Comparison of ENCODE assay signal across 8 cellular contexts in the genomic region with DNA sequence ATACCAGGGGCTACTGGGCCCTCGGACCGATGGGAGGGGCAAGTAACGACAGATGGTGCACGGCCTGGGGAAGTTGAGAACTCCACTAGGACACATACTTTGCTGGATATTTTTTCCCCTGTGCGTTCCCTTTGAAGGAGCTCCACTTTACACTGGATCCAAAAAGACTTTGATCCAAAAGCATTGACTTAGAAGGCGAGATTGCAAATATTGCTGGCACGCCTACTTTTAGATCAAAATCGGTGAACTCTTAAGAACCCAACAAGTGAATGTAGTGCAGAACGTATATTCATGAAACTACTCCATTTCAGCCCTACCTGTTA. TPM values are rescaled to one million over a fixed set of nuclear protein-coding genes. Genes with fewer than 3 reads are reported as not detected.
DNase-seq lines count a peak whose midpoint lies in the region; ATAC-seq and TF ChIP-seq lines count a peak whose summit lies in the region.

No MANE protein-coding gene starts in this region.

- in situ Hi-C loops in astrocyte of the spinal cord (cut with HindIII; ENCODE audit: low sequenced_read_pairs), result no loop called here

- H3K27me3 ChIP-seq in AG04450 (ENCODE audit: control insufficient read depth, insufficient read depth, low read length), result peaks cover 2% of the 10 kb centered on the region

- H3K9me3 Mint-ChIP-seq in mesothelial cell of epicardium, result peaks cover 4% of the 10 kb centered on the region

- TF ChIP-seq CTCF in AG04450 (IDR thresholded peaks at IDR 0.05; ENCODE audit: low read depth, low read length), result no peak
- TF ChIP-seq CTCF in astrocyte of the spinal cord (IDR thresholded peaks at IDR 0.05; ENCODE audit: low read depth, low read length), result no peak
- TF ChIP-seq CTCF in mesothelial cell of epicardium (IDR thresholded peaks at IDR 0.05; ENCODE audit: unreplicated experiment), result no peak

- ATAC-seq in HG03442 (IDR thresholded peaks at IDR 0.05; ENCODE audit: unreplicated experiment), result no peak

- no peak for DNase-seq in AG04450 (ENCODE audit: low read depth, low spot score)
- DNase-seq in HEK293T (ENCODE audit: extremely low spot score), result no peak
- DNase-seq in astrocyte of the spinal cord (ENCODE audit: low read depth, low spot score), result no peak
- no peak for DNase-seq in mesothelial cell of epicardium (ENCODE audit: low spot score in 2 of 2, unreplicated experiment in 2 of 2)
- no peak for DNase-seq in occipital lobe (lab: John Stamatoyannopoulos, UW)
- DNase-seq in cerebellar nuclear complex (lab: John Stamatoyannopoulos, UW), result no peak
- no peak for DNase-seq in RKO (ENCODE audit: low spot score)

- peak overlapping the region; percentile 86 for H3K4me3 ChIP-seq in AG04450 (ENCODE audit: low read depth, low read length)
- H3K4me3 ChIP-seq in astrocyte of the spinal cord (ENCODE audit: low read depth, low read length), result peak overlapping the region; percentile 76

- CTCF ChIA-PET in AG04450 (lab: Charles Lee) (no interaction called here), HEK293T (lab: Yijun Ruan, JAX) (no interaction called here)

- H3K27me3 Mint-ChIP-seq in mesothelial cell of epicardium (ENCODE audit: low read depth), result no peaks in the 10 kb centered on the region

- peaks cover 12% of the 10 kb centered on the region for H3K4me1 Mint-ChIP-seq in mesothelial cell of epicardium

- POLR2A ChIA-PET in AG04450 (lab: Yijun Ruan, JAX) (no interaction called here), HEK293T (lab: Yijun Ruan, JAX) (interaction anchor here (1.0 kb wide), 1 partner anchor 18 kb away, joined by 3 read pairs; no protein-coding TSS in a partner anchor)

- no peak overlapping the region for H3K27ac ChIP-seq in AG04450 (ENCODE audit: low read depth, low read length)

- H3K4me3 Mint-ChIP-seq in mesothelial cell of epicardium, result peak overlapping the region; percentile 91

- peak overlapping the region; percentile 80 for H3K27ac Mint-ChIP-seq in mesothelial cell of epicardium

- H3K36me3 Mint-ChIP-seq in mesothelial cell of epicardium, result no peaks in the 10 kb centered on the region

- H3K9me3 ChIP-seq in AG04450 (ENCODE audit: control insufficient read depth, insufficient read depth, low read length), result no peaks in the 10 kb centered on the region; the same call in 1 of the 2 replicates

TF ChIP-seq in HEK293T, 16 proteins besides CTCF, POLR2A, EP300 and RAD21:
- no peak for TF ChIP-seq ELF4 (IDR thresholded peaks at IDR 0.05)
- 0 out of 2 replicates have a peak, but pooled peaks have one; percentile 11 for TF ChIP-seq L3MBTL2 (conservative IDR thresholded peaks at IDR 0.05)
TF ChIP-seq in HEK293T: peak in this region for 1.

RNA-seq across cellular contexts. Expression of a gene that starts 0.4 kb away (rescaled TPM):
- 15.1 and 17.3 TPM in 2 replicates for polyA plus RNA-seq in AG04450 (2011; rRNA removed)
- 8.8 and 11.9 TPM in 2 replicates for polyA minus RNA-seq in AG04450 (2011; rRNA and poly(A)+ RNA removed)
- total RNA-seq in mesothelial cell of epicardium (42.3 to 47.4 TPM (median 43.1 TPM) in 3 replicates), occipital lobe (10.6 TPM)
